ENCODE assay signal across 30 cellular contexts in genomic region chr2:116580209-116580608, GRCh38.
"Had no signal": no experiment of that assay in that cellular context is flagged by ENCODE, and none has a peak within 500 bp of the region (broad histone marks: within the 10 kb centered on the region; RNA-seq: fewer than 3 reads in every experiment).

No MANE protein-coding gene starts in this region.

- H3K4me3 ChIP-seq: adrenal gland, ascending aorta, body of pancreas, breast epithelium, cardiac muscle cell had no signal

- H3K9me3 ChIP-seq: adrenal gland, ascending aorta, body of pancreas, breast epithelium had no signal

- H3K27me3 ChIP-seq: adrenal gland, ascending aorta, body of pancreas, brain microvascular endothelial cell, breast epithelium, cardiac muscle cell had no signal

- H3K36me3 ChIP-seq: adrenal gland, ascending aorta, brain microvascular endothelial cell, breast epithelium, cardiac muscle cell had no signal

- DNase-seq: activated effector memory CD4-positive, alpha-beta T cell treated with anti-CD3 and anti-CD28 coated beads, Interleukin-2, amount 50 U/mL, for 16 hours; activated effector memory CD4-positive, alpha-beta T cell treated with Interleukin-2 at 50 U/mL for 16 hours; activated gamma-delta T cell; activated gamma-delta T cell treated with Interleukin-2 at 50 U/mL for 16 hours; activated naive CD4-positive, alpha-beta T cell; activated naive CD4-positive, alpha-beta T cell treated with anti-CD3 and anti-CD28 coated beads for 36 hours; activated naive CD4-positive, alpha-beta T cell treated with anti-CD3 and anti-CD28 coated beads, Interleukin-2, amount 10 ng/mL, durations not matched to agents 7 days and 5 days; activated naive CD4-positive, alpha-beta T cell treated with anti-CD3 and anti-CD28 coated beads, Interleukin-2, amount 50 U/mL, for 16 hours; activated naive CD4-positive, alpha-beta T cell treated with Interleukin-2 at 50 U/mL for 16 hours; activated naive CD8-positive, alpha-beta T cell treated with anti-CD3 and anti-CD28 coated beads for 36 hours; activated naive CD8-positive, alpha-beta T cell treated with anti-CD3 and anti-CD28 coated beads, Interleukin-2, amount 10 ng/mL, durations not matched to agents 7 days and 5 days; activated naive CD8-positive, alpha-beta T cell treated with anti-CD3 and anti-CD28 coated beads, Interleukin-2, amount 50 U/mL, for 24 hours; activated T-cell treated with anti-CD3 and anti-CD28 coated beads, Interleukin-2, amount 50 U/mL, for 1 hour; activated T-cell treated with anti-CD3 and anti-CD28 coated beads, Interleukin-2, amount 50 U/mL, for 24 hours; activated T-cell treated with anti-CD3 and anti-CD28 coated beads, Interleukin-2, amount 50 U/mL, for 4 hours; activated T-cell treated with anti-CD3 and anti-CD28 coated beads, Interleukin-2, amount 50 U/mL, for 48 hours; activated T-cell treated with anti-CD3 and anti-CD28 coated beads, Interleukin-2, amount 50 U/mL, for 72 hours; adrenal gland; amniotic stem cell; amygdala; aorta; body of pancreas; brain microvascular endothelial cell; central memory CD4-positive, alpha-beta T cell; cerebellar nuclear complex had no signal

- ATAC-seq: activated naive CD4-positive, alpha-beta T cell treated with anti-CD3 and anti-CD28 coated beads, Interleukin-2, amount 50 U/mL, for 72 hours; activated naive CD8-positive, alpha-beta T cell treated with anti-CD3 and anti-CD28 coated beads, Interleukin-2, amount 50 U/mL, for 24 hours; activated T-cell treated with anti-CD3 and anti-CD28 coated beads, Interleukin-2, amount 50 U/mL, for 4 hours; activated T-cell treated with anti-CD3 and anti-CD28 coated beads, Interleukin-2, amount 50 U/mL, for 72 hours; activated T-helper 17 cell treated with anti-CD3 and anti-CD28 coated beads, Interleukin-2, amount 50 U/mL, for 72 hours; body of pancreas had no signal

- H3K4me1 ChIP-seq: adrenal gland, ascending aorta, body of pancreas, breast epithelium had no signal

- H3K27ac ChIP-seq: adrenal gland, ascending aorta, body of pancreas, brain microvascular endothelial cell, breast epithelium, cardiac muscle cell had no signal
